ENCODE assay signal across 8 cellular contexts in genomic region chr14:58298477-58298879, GRCh38. TPM values are rescaled to one million over a fixed set of nuclear protein-coding genes. Genes with fewer than 3 reads are reported as not detected.
DNase-seq lines count a peak whose midpoint lies in the region; ATAC-seq and TF ChIP-seq lines count a peak whose summit lies in the region.

TSS of gene ARID4A (plus strand) at chr14:58298555. CDS start at chr14:58299855, 1,300 bp downstream.

- ATAC-seq in heart left ventricle (no peak), GM18907 (IDR thresholded peaks at IDR 0.05; ENCODE audit: unreplicated experiment) (no peak), HG02938 (IDR thresholded peaks at IDR 0.05; ENCODE audit: unreplicated experiment) (no peak)

- peak within 1 kb of the TSS; percentile 70 to 100 (median 94) for H3K4me3 ChIP-seq in heart left ventricle

- H3K9me3 ChIP-seq in heart left ventricle: no peaks in the 10 kb centered on the region

- WGBS in heart left ventricle, 4 donors: 0 to 1% (median 0%) methylated on average over 19 to 25 of the region's 25 CpGs

- no peaks in the 10 kb centered on the region for H3K27me3 ChIP-seq in heart left ventricle

- H3K4me1 ChIP-seq in heart left ventricle: peaks cover 10 to 57% (median 36%) of the 10 kb centered on the region in 12 donors

- DNase-seq in activated T-cell treated with anti-CD3 and anti-CD28 coated beads for 1 hour (ENCODE audit: low read depth) (peak; percentile 62), activated T-cell treated with anti-CD3 and anti-CD28 coated beads for 4 hours (no peak), activated gamma-delta T cell treated with Interleukin-2 at 50 U/mL for 16 hours (peak; percentile 78), heart left ventricle (peak in 4 of 5 donors; percentile 86 to 94 (median 91)), retina (peak; percentile 94), iPS-NIHi11 (ENCODE audit: low spot score) (no peak)

- no peak for TF ChIP-seq CTCF in heart left ventricle (IDR thresholded peaks at IDR 0.05)

- peak; percentile 46 to 89 for TF ChIP-seq POLR2A in heart left ventricle (IDR thresholded peaks at IDR 0.05)

- peak within 1 kb of the TSS; percentile 91 to 99 (median 96) for H3K27ac ChIP-seq in heart left ventricle

- H3K36me3 ChIP-seq in heart left ventricle: peaks cover 0 to 45% (median 40%) of the 10 kb centered on the region in 9 donors

- intact Hi-C loops in heart left ventricle (cut with DNase I): loop anchor here in 8 of 10 donors (1.0 to 10.0 kb wide), 5 partner anchors 54 to 61 kb away; partner anchors contain the start of gene PSMA3 (in 7 of the 8)

RNA-seq across cellular contexts. Expression of gene ARID4A, which starts in this region (rescaled TPM):
- total RNA-seq in heart left ventricle: 10 to 100 TPM in 8 of 9 donors, 1 to 10 TPM in 1; 7.0 to 23.1 (median 16.0) TPM
- 10 to 100 TPM in 1 of 2 donors, 1 to 10 TPM in 1; 5.6 to 11.7 TPM for polyA plus RNA-seq in heart left ventricle

Comparison
In these comparisons a context has a peak if more than half of its experiments do, and no peak if none do; other contexts are left out.
1. DNase-seq: peak in activated T-cell treated with anti-CD3 and anti-CD28 coated beads for 1 hour (single experiment), activated gamma-delta T cell treated with Interleukin-2 at 50 U/mL for 16 hours (single experiment), heart left ventricle (4 of 5) and retina (single experiment); none in activated T-cell treated with anti-CD3 and anti-CD28 coated beads for 4 hours (single experiment) and iPS-NIHi11 (single experiment).